Comparison of ENCODE assay signal across 8 cellular contexts in the genomic region with DNA sequence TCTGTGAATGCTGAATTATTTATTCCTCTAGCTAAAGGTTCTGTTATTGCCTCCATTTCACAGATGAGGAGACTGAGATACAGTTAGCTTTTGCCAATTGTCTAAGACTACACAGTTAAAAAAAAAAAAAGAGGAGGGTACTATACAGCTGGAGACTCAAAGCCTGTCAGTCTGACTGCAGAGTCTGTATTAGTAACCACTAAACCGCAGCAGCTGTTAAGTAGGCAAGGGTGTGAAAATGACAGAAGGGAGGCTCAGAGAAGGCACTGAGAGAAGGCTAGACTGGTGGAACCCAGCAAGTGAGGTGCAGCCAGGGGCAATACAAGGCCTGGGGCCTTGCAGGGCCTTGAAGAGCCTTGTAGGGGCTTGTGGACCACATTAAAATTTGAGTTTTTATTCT.
A peak's percentile ranks its signal among the peaks of the same experiment; 100 is the strongest.
DNase-seq lines count a peak whose midpoint lies in the region; ATAC-seq, FAIRE-seq and TF ChIP-seq lines count a peak whose summit lies in the region.

No MANE protein-coding gene starts in this region.

- H3K27me3 Mint-ChIP-seq in activated CD8-positive, alpha-beta memory T cell treated with anti-CD3 and anti-CD28 coated beads, Interleukin-2, amount 10 ng/mL, durations not matched to agents 7 days and 5 days = peaks cover 5% of the 10 kb centered on the region

- H3K9me3 Mint-ChIP-seq in activated CD8-positive, alpha-beta memory T cell treated with anti-CD3 and anti-CD28 coated beads, Interleukin-2, amount 10 ng/mL, durations not matched to agents 7 days and 5 days (ENCODE audit: low read depth) = no peaks in the 10 kb centered on the region

- H3K36me3 Mint-ChIP-seq in activated CD8-positive, alpha-beta memory T cell treated with anti-CD3 and anti-CD28 coated beads, Interleukin-2, amount 10 ng/mL, durations not matched to agents 7 days and 5 days = no peaks in the 10 kb centered on the region

- H3K4me1 Mint-ChIP-seq in activated CD8-positive, alpha-beta memory T cell treated with anti-CD3 and anti-CD28 coated beads, Interleukin-2, amount 10 ng/mL, durations not matched to agents 7 days and 5 days = peaks cover 18% of the 10 kb centered on the region

- no peak overlapping the region for H3K4me3 Mint-ChIP-seq in activated CD8-positive, alpha-beta memory T cell treated with anti-CD3 and anti-CD28 coated beads, Interleukin-2, amount 10 ng/mL, durations not matched to agents 7 days and 5 days

- DNase-seq in activated CD8-positive, alpha-beta memory T cell treated with anti-CD3 and anti-CD28 coated beads, Interleukin-2, amount 10 ng/mL, durations not matched to agents 7 days and 5 days = peak; percentile 76
- DNase-seq in activated CD8-positive, alpha-beta memory T cell treated with anti-CD3 and anti-CD28 coated beads, Interleukin-2, amount 50 U/mL, for 48 hours = no peak
- DNase-seq in T-helper 1 cell = peak in 4 of 5 donors; percentile 31 to 62 (median 34)
- peak; percentile 31 for DNase-seq in stimulated activated CD8-positive, alpha-beta memory T cell treated with anti-CD3 and anti-CD28 coated beads, Interleukin-12 subunit alpha, Interleukin-12 subunit beta, amount 100 ng/mL, for 4 hours (ENCODE audit: low read depth)
- no peak for DNase-seq in HTR-8/SVneo (ENCODE audit: insufficient read length, low spot score)
- DNase-seq in mesenteric fat pad (ENCODE audit: low spot score) = no peak

- CTCF ChIA-PET in activated CD8-positive, alpha-beta memory T cell treated with anti-CD3 and anti-CD28 coated beads, Interleukin-2, amount 10 ng/mL, durations not matched to agents 7 days and 5 days (lab: Charles Lee) = interaction anchor here (0.5 kb wide), 1 partner anchor 1428 kb away, joined by 3 read pairs; no protein-coding TSS in a partner anchor

- FAIRE-seq in HTR-8/SVneo (lab: Jason Lieb, UNC) = no peak

- ATAC-seq in activated CD8-positive, alpha-beta memory T cell treated with anti-CD3 and anti-CD28 coated beads, Interleukin-2, amount 10 ng/mL, durations not matched to agents 7 days and 5 days = peak; percentile 89
- ATAC-seq in HG02870 (IDR thresholded peaks at IDR 0.05; ENCODE audit: unreplicated experiment) (peak; percentile 65), SK-N-SH treated with all-trans-retinoic acid at 6 μM for 48 hours (no peak)

- no peak overlapping the region for H3K27ac Mint-ChIP-seq in activated CD8-positive, alpha-beta memory T cell treated with anti-CD3 and anti-CD28 coated beads, Interleukin-2, amount 10 ng/mL, durations not matched to agents 7 days and 5 days

TF ChIP-seq in SK-N-SH treated with all-trans-retinoic acid at 6 μM for 48 hours, 23 proteins besides CTCF, POLR2A, EP300 and RAD21:
- no peak for TF ChIP-seq GLIS3 (CRISPR knock-in tag; IDR thresholded peaks at IDR 0.05)
- TF ChIP-seq, protein P1, sequence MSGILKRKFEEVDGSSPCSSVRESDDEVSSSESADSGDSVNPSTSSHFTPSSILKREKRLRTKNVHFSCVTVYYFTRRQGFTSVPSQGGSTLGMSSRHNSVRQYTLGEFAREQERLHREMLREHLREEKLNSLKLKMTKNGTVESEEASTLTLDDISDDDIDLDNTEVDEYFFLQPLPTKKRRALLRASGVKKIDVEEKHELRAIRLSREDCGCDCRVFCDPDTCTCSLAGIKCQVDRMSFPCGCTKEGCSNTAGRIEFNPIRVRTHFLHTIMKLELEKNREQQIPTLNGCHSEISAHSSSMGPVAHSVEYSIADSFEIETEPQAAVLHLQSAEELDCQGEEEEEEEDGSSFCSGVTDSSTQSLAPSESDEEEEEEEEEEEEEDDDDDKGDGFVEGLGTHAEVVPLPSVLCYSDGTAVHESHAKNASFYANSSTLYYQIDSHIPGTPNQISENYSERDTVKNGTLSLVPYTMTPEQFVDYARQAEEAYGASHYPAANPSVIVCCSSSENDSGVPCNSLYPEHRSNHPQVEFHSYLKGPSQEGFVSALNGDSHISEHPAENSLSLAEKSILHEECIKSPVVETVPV (CRISPR knock-in tag; IDR thresholded peaks at IDR 0.05) = no peak
- TF ChIP-seq, protein P2, sequence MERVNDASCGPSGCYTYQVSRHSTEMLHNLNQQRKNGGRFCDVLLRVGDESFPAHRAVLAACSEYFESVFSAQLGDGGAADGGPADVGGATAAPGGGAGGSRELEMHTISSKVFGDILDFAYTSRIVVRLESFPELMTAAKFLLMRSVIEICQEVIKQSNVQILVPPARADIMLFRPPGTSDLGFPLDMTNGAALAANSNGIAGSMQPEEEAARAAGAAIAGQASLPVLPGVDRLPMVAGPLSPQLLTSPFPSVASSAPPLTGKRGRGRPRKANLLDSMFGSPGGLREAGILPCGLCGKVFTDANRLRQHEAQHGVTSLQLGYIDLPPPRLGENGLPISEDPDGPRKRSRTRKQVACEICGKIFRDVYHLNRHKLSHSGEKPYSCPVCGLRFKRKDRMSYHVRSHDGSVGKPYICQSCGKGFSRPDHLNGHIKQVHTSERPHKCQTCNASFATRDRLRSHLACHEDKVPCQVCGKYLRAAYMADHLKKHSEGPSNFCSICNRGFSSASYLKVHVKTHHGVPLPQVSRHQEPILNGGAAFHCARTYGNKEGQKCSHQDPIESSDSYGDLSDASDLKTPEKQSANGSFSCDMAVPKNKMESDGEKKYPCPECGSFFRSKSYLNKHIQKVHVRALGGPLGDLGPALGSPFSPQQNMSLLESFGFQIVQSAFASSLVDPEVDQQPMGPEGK (CRISPR knock-in tag; IDR thresholded peaks at IDR 0.05; ENCODE audit: borderline replicate concordance) = no peak
- no peak for TF ChIP-seq ISL1 (CRISPR knock-in tag; IDR thresholded peaks at IDR 0.05)
- TF ChIP-seq, protein P3, sequence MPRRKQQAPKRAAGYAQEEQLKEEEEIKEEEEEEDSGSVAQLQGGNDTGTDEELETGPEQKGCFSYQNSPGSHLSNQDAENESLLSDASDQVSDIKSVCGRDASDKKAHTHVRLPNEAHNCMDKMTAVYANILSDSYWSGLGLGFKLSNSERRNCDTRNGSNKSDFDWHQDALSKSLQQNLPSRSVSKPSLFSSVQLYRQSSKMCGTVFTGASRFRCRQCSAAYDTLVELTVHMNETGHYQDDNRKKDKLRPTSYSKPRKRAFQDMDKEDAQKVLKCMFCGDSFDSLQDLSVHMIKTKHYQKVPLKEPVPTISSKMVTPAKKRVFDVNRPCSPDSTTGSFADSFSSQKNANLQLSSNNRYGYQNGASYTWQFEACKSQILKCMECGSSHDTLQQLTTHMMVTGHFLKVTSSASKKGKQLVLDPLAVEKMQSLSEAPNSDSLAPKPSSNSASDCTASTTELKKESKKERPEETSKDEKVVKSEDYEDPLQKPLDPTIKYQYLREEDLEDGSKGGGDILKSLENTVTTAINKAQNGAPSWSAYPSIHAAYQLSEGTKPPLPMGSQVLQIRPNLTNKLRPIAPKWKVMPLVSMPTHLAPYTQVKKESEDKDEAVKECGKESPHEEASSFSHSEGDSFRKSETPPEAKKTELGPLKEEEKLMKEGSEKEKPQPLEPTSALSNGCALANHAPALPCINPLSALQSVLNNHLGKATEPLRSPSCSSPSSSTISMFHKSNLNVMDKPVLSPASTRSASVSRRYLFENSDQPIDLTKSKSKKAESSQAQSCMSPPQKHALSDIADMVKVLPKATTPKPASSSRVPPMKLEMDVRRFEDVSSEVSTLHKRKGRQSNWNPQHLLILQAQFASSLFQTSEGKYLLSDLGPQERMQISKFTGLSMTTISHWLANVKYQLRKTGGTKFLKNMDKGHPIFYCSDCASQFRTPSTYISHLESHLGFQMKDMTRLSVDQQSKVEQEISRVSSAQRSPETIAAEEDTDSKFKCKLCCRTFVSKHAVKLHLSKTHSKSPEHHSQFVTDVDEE (CRISPR knock-in tag; IDR thresholded peaks at IDR 0.05) = no peak
- no peak for TF ChIP-seq CSDC2 (CRISPR knock-in tag; IDR thresholded peaks at IDR 0.05)
- TF ChIP-seq ZNF565 (CRISPR knock-in tag; conservative IDR thresholded peaks at IDR 0.05; ENCODE audit: low read depth) = no peak
- TF ChIP-seq ZNF70 (CRISPR knock-in tag; IDR thresholded peaks at IDR 0.05) = no peak
- no peak for TF ChIP-seq PPARA (CRISPR knock-in tag; IDR thresholded peaks at IDR 0.05; ENCODE audit: borderline replicate concordance)

Comparison
In these comparisons a context has a peak if more than half of its experiments do, and no peak if none do; other contexts are left out.
1. DNase-seq: peak in activated CD8-positive, alpha-beta memory T cell treated with anti-CD3 and anti-CD28 coated beads, Interleukin-2, amount 10 ng/mL, durations not matched to agents 7 days and 5 days (single experiment), T-helper 1 cell (4 of 5) and stimulated activated CD8-positive, alpha-beta memory T cell treated with anti-CD3 and anti-CD28 coated beads, Interleukin-12 subunit alpha, Interleukin-12 subunit beta, amount 100 ng/mL, for 4 hours (single experiment); none in activated CD8-positive, alpha-beta memory T cell treated with anti-CD3 and anti-CD28 coated beads, Interleukin-2, amount 50 U/mL, for 48 hours (single experiment), HTR-8/SVneo (single experiment) and mesenteric fat pad (single experiment).